2 cellular contexts compared by ENCODE assay signal in genomic region chr11:5293028-5293427, GRCh38.
TF ChIP-seq lines count a peak whose summit lies in the region.

No MANE protein-coding gene starts in this region.

TF ChIP-seq in SK-N-SH, 30 proteins besides CTCF, POLR2A, EP300 and RAD21 (continued from another document):
- no peak for TF ChIP-seq ZBTB33 (IDR thresholded peaks at IDR 0.05; ENCODE audit: borderline replicate concordance, low read depth)

TF ChIP-seq in SK-N-SH treated with all-trans-retinoic acid at 6 μM for 48 hours, 23 proteins besides CTCF, POLR2A, EP300 and RAD21 (continued from another document):
- no peak for TF ChIP-seq POU6F1 (CRISPR knock-in tag; IDR thresholded peaks at IDR 0.05; ENCODE audit: borderline replicate concordance, low read depth)
- no peak for TF ChIP-seq CREB5 (CRISPR knock-in tag; IDR thresholded peaks at IDR 0.05; ENCODE audit: low read depth)
